1 cellular context compared by ENCODE assay signal in the genomic region with DNA sequence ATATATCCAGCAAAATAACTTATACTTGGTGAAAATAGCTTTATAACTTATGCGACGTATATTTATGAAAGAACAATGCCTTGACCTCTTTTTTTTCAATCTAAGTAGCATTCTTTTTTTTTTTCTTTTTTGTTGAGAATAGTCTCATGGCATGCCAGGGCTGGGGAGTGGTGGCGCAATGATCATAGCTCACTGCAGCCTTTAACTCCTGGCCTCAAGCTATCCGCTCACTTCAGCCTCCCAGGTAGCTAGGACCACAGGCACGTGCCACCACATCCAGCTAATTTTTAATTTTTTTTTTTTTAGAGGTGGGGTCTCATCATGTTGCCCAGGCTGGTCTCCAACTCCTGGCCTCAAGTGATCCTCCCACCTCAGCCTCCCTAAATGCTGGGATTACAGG.
A peak's percentile ranks its signal among the peaks of the same experiment; 100 is the strongest.
TF ChIP-seq lines count a peak whose summit lies in the region.

No MANE protein-coding gene starts in this region.

TF ChIP-seq in HepG2, 621 proteins besides CTCF, POLR2A, EP300 and RAD21:
- TF ChIP-seq MTA3 (CRISPR knock-in tag; IDR thresholded peaks at IDR 0.05): no peak
- peak; percentile 76; the same call in 1 of the 2 replicates for TF ChIP-seq ZNF460 (CRISPR knock-in tag; IDR thresholded peaks at IDR 0.05; ENCODE audit: borderline replicate concordance)
- 0 out of 2 replicates have a peak, but pooled peaks have one; percentile 46 for TF ChIP-seq ZNF264 (CRISPR knock-in tag; IDR thresholded peaks at IDR 0.05)
- TF ChIP-seq POLR2AphosphoS5 (IDR thresholded peaks at IDR 0.05; ENCODE audit: low read depth, low read length): no peak
- peak; percentile 59 for TF ChIP-seq CEBPB (IDR thresholded peaks at IDR 0.05; ENCODE audit: borderline replicate concordance, low read depth, low read length)
- TF ChIP-seq, protein P1, sequence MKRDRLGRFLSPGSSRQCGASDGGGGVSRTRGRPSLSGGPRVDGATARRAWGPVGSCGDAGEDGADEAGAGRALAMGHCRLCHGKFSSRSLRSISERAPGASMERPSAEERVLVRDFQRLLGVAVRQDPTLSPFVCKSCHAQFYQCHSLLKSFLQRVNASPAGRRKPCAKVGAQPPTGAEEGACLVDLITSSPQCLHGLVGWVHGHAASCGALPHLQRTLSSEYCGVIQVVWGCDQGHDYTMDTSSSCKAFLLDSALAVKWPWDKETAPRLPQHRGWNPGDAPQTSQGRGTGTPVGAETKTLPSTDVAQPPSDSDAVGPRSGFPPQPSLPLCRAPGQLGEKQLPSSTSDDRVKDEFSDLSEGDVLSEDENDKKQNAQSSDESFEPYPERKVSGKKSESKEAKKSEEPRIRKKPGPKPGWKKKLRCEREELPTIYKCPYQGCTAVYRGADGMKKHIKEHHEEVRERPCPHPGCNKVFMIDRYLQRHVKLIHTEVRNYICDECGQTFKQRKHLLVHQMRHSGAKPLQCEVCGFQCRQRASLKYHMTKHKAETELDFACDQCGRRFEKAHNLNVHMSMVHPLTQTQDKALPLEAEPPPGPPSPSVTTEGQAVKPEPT (CRISPR knock-in tag; IDR thresholded peaks at IDR 0.05; ENCODE audit: low read depth): no peak
- TF ChIP-seq, protein P2, sequence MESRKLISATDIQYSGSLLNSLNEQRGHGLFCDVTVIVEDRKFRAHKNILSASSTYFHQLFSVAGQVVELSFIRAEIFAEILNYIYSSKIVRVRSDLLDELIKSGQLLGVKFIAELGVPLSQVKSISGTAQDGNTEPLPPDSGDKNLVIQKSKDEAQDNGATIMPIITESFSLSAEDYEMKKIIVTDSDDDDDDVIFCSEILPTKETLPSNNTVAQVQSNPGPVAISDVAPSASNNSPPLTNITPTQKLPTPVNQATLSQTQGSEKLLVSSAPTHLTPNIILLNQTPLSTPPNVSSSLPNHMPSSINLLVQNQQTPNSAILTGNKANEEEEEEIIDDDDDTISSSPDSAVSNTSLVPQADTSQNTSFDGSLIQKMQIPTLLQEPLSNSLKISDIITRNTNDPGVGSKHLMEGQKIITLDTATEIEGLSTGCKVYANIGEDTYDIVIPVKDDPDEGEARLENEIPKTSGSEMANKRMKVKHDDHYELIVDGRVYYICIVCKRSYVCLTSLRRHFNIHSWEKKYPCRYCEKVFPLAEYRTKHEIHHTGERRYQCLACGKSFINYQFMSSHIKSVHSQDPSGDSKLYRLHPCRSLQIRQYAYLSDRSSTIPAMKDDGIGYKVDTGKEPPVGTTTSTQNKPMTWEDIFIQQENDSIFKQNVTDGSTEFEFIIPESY (CRISPR knock-in tag; IDR thresholded peaks at IDR 0.05): peak; percentile 68; the same call in 1 of the 2 replicates
- TF ChIP-seq ZBTB38 (CRISPR knock-in tag; IDR thresholded peaks at IDR 0.05): 0 out of 2 replicates have a peak, but pooled peaks have one; percentile 20
- no peak for TF ChIP-seq PITX1 (CRISPR knock-in tag; IDR thresholded peaks at IDR 0.05)
- no peak for TF ChIP-seq ZNF746 (CRISPR knock-in tag; IDR thresholded peaks at IDR 0.05)
- TF ChIP-seq HCFC1 (IDR thresholded peaks at IDR 0.05; ENCODE audit: low read depth, low read length): no peak
- TF ChIP-seq, protein P3, sequence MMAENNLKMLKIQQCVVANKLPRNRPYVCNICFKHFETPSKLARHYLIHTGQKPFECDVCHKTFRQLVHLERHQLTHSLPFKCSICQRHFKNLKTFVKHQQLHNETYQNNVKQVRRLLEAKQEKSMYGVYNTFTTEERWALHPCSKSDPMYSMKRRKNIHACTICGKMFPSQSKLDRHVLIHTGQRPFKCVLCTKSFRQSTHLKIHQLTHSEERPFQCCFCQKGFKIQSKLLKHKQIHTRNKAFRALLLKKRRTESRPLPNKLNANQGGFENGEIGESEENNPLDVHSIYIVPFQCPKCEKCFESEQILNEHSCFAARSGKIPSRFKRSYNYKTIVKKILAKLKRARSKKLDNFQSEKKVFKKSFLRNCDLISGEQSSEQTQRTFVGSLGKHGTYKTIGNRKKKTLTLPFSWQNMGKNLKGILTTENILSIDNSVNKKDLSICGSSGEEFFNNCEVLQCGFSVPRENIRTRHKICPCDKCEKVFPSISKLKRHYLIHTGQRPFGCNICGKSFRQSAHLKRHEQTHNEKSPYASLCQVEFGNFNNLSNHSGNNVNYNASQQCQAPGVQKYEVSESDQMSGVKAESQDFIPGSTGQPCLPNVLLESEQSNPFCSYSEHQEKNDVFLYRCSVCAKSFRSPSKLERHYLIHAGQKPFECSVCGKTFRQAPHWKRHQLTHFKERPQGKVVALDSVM (CRISPR knock-in tag; IDR thresholded peaks at IDR 0.05): peak; percentile 82
